Comparison of ENCODE assay signal across 23 cellular contexts in the genomic region with DNA sequence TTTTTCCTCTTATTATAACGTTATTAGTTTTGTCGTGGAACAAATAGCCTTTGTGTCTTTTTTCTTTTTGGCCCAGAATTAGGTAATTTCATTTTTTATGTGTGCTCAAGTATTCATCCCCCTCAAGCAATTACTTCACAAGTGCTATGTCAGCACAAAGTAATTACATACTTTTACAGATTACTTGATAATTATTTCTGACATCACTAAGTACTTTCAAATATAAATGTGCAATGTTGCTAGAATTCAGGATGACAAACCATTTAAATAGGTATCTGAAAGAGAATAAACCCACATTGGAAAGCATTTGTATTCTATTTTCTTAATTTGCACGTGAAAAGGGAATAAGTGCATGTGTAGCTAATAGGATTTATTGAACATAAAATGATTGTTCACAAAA.
"Had no signal": no experiment of that assay in that cellular context is flagged by ENCODE, and none has a peak within 500 bp of the region (broad histone marks: within the 10 kb centered on the region; RNA-seq: fewer than 3 reads in every experiment).

No MANE protein-coding gene starts in this region.

- H3K36me3 ChIP-seq: adrenal gland had no signal

- H3K4me3 Mint-ChIP-seq: activated CD4-positive, alpha-beta T cell treated with anti-CD3 and anti-CD28 coated beads for 36 hours; activated CD8-positive, alpha-beta T cell treated with anti-CD3 and anti-CD28 coated beads for 36 hours; activated naive CD8-positive, alpha-beta T cell treated with anti-CD3 and anti-CD28 coated beads, Interleukin-2, amount 10 ng/mL, durations not matched to agents 7 days and 5 days; activated T-cell treated with anti-CD3 and anti-CD28 coated beads, Interleukin-2, amount 50 U/mL, for 72 hours; IgD-negative memory B cell had no signal

- DNase-seq: activated CD4-positive, alpha-beta T cell treated with anti-CD3 and anti-CD28 coated beads for 36 hours; activated CD4-positive, alpha-beta T cell treated with anti-CD3 and anti-CD28 coated beads, Interleukin-2, amount 50 U/mL, for 1 hour; activated CD8-positive, alpha-beta memory T cell treated with anti-CD3 and anti-CD28 coated beads, Interleukin-2, amount 50 U/mL, for 4 hours; activated CD8-positive, alpha-beta T cell treated with anti-CD3 and anti-CD28 coated beads for 36 hours; activated naive CD4-positive, alpha-beta T cell treated with anti-CD3 and anti-CD28 coated beads, Interleukin-2, amount 50 U/mL, for 16 hours; activated naive CD8-positive, alpha-beta T cell treated with anti-CD3 and anti-CD28 coated beads, Interleukin-2, amount 10 ng/mL, durations not matched to agents 7 days and 5 days; activated T-cell treated with anti-CD3 and anti-CD28 coated beads, Interleukin-2, amount 50 U/mL, for 72 hours; adrenal gland; anterior cingulate cortex; cerebellar nuclear complex; NCI-H1092; NCI-H1436; NCI-H187 treated with DMSO at 0.1 percent for 48 hours; NCI-H2081 treated with DMSO at 0.1 percent for 48 hours; NCI-H446; NCI-H524; PC-9; SIG-M5; SK-N-SH; T-helper 1 cell had no signal

- H3K9me3 Mint-ChIP-seq: activated naive CD8-positive, alpha-beta T cell treated with anti-CD3 and anti-CD28 coated beads, Interleukin-2, amount 10 ng/mL, durations not matched to agents 7 days and 5 days had no signal

- H3K27ac Mint-ChIP-seq: activated CD4-positive, alpha-beta T cell treated with anti-CD3 and anti-CD28 coated beads for 36 hours; activated CD8-positive, alpha-beta T cell treated with anti-CD3 and anti-CD28 coated beads for 36 hours; activated naive CD8-positive, alpha-beta T cell treated with anti-CD3 and anti-CD28 coated beads, Interleukin-2, amount 10 ng/mL, durations not matched to agents 7 days and 5 days; activated T-cell treated with anti-CD3 and anti-CD28 coated beads, Interleukin-2, amount 50 U/mL, for 72 hours; IgD-negative memory B cell had no signal

- H3K4me1 ChIP-seq: adrenal gland had no signal

- H3K36me3 Mint-ChIP-seq: activated naive CD8-positive, alpha-beta T cell treated with anti-CD3 and anti-CD28 coated beads, Interleukin-2, amount 10 ng/mL, durations not matched to agents 7 days and 5 days had no signal

- H3K27me3 Mint-ChIP-seq: activated CD4-positive, alpha-beta T cell treated with anti-CD3 and anti-CD28 coated beads for 36 hours; activated CD8-positive, alpha-beta T cell treated with anti-CD3 and anti-CD28 coated beads for 36 hours; activated naive CD8-positive, alpha-beta T cell treated with anti-CD3 and anti-CD28 coated beads, Interleukin-2, amount 10 ng/mL, durations not matched to agents 7 days and 5 days; IgD-negative memory B cell had no signal

- H3K9me3 ChIP-seq: adrenal gland, SK-N-SH had no signal

- H2AFZ ChIP-seq: PC-9 had no signal

- H3K27me3 ChIP-seq: adrenal gland had no signal

- H3K4me3 ChIP-seq: adrenal gland, PC-9 had no signal

- H3K27ac ChIP-seq: adrenal gland, KMS-11, PC-9, VCaP had no signal

- H3K4me2 ChIP-seq: KMS-11, PC-9, SK-N-SH had no signal

- H3K9ac ChIP-seq: KMS-11, SK-N-SH had no signal

- H3K4me1 Mint-ChIP-seq: activated CD4-positive, alpha-beta T cell treated with anti-CD3 and anti-CD28 coated beads for 36 hours; activated naive CD8-positive, alpha-beta T cell treated with anti-CD3 and anti-CD28 coated beads, Interleukin-2, amount 10 ng/mL, durations not matched to agents 7 days and 5 days; IgD-negative memory B cell had no signal
